10 cellular contexts compared by ENCODE assay signal in the genomic region with DNA sequence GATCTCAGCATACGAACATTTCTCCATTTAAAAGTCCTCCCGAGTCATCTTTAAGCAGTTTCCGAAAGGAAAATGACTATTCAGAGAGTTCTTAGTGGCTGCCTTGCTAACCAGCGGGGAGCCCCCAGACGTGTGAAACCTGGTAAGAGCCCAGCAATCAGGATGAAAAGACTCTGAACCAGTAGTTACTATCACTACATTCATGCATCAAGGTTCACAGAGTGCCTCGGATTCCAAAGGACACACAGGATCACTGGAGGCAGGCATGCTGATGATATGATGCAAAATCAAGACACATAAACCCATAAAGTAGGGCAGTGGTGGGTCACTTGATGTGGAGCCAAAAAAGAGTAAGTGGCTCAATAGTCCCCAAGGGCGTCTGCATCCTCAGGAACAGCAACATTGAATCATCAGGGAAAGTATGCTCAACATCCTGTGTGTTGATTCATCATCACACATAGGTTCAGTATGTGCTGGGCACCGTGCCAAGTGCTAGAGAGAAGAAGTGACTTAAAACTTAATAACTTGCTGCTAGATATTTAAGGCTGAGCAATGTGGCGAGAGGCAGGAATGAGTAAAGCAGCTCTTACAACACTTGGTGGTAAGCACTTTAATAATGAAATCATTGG. TPM values are rescaled to one million over a fixed set of nuclear protein-coding genes. Genes with fewer than 3 reads are reported as not detected.
DNase-seq lines count a peak whose midpoint lies in the region; ATAC-seq and TF ChIP-seq lines count a peak whose summit lies in the region.
"Had no signal": no experiment of that assay in that cellular context is flagged by ENCODE, and none has a peak within 500 bp of the region (broad histone marks: within the 10 kb centered on the region; RNA-seq: fewer than 3 reads in every experiment).

No MANE protein-coding gene starts in this region.

- peaks cover 19% of the 10 kb centered on the region for H3K4me1 Mint-ChIP-seq in activated CD4-positive, alpha-beta T cell treated with anti-CD3 and anti-CD28 coated beads, Interleukin-2, amount 10 ng/mL, durations not matched to agents 24 days and 14 days
- H3K4me1 Mint-ChIP-seq in endothelial cell (ENCODE audit: unreplicated experiment): peaks cover 10% of the 10 kb centered on the region

- H3K36me3 ChIP-seq in lung (ENCODE audit: control insufficient read depth in 2 of 2, insufficient read depth in 2 of 2, low read length in 2 of 2): no peaks in the 10 kb centered on the region

- H3K4me3 Mint-ChIP-seq in activated CD4-positive, alpha-beta T cell treated with anti-CD3 and anti-CD28 coated beads, Interleukin-2, amount 10 ng/mL, durations not matched to agents 24 days and 14 days: peak overlapping the region; percentile 27
- no peak overlapping the region for H3K4me3 Mint-ChIP-seq in endothelial cell (ENCODE audit: unreplicated experiment)

- 23 to 31% methylated on average over 9 of the region's 9 CpGs for WGBS in lung, 2 donors

- H3K36me3 Mint-ChIP-seq in activated CD4-positive, alpha-beta T cell treated with anti-CD3 and anti-CD28 coated beads, Interleukin-2, amount 10 ng/mL, durations not matched to agents 24 days and 14 days (ENCODE audit: low read depth): no peaks in the 10 kb centered on the region
- H3K36me3 Mint-ChIP-seq in endothelial cell (ENCODE audit: low read depth, unreplicated experiment): no peaks in the 10 kb centered on the region

- TF ChIP-seq CTCF in choroid plexus epithelial cell (conservative IDR thresholded peaks at IDR 0.05; ENCODE audit: low read depth, low read length): peak; percentile 26
- no peak for TF ChIP-seq CTCF in lung (IDR thresholded peaks at IDR 0.05; ENCODE audit: control extremely low read depth, extremely low read depth)
- TF ChIP-seq CTCF in endothelial cell (IDR thresholded peaks at IDR 0.05; ENCODE audit: unreplicated experiment): no peak

- no peaks in the 10 kb centered on the region for H3K27me3 ChIP-seq in lung (ENCODE audit: control insufficient read depth, insufficient read depth)

- peaks cover 0 to 5% of the 10 kb centered on the region in 2 donors for H3K4me1 ChIP-seq in lung (ENCODE audit: control insufficient read depth in 2 of 2, insufficient read depth in 2 of 2, low read length in 2 of 2)

- peaks cover 15% of the 10 kb centered on the region for H3K9me3 Mint-ChIP-seq in activated CD4-positive, alpha-beta T cell treated with anti-CD3 and anti-CD28 coated beads, Interleukin-2, amount 10 ng/mL, durations not matched to agents 24 days and 14 days
- no peaks in the 10 kb centered on the region for H3K9me3 Mint-ChIP-seq in endothelial cell (ENCODE audit: unreplicated experiment)

- peak overlapping the region; percentile 45 to 80 for H3K27ac ChIP-seq in lung (ENCODE audit: low read depth in 1 of 2, low read length in 1 of 2)
- H3K27ac ChIP-seq: KMS-11 had no signal

- intact Hi-C loops in activated CD4-positive, alpha-beta T cell treated with anti-CD3 and anti-CD28 coated beads, Interleukin-2, amount 10 ng/mL, durations not matched to agents 24 days and 14 days (cut with micrococcal nuclease): loop anchor here (1.0 to 2.0 kb wide), 4 partner anchors 13 to 407 kb away; no protein-coding TSS in a partner anchor

- peak overlapping the region; percentile 89 for H3K27ac Mint-ChIP-seq in activated CD4-positive, alpha-beta T cell treated with anti-CD3 and anti-CD28 coated beads, Interleukin-2, amount 10 ng/mL, durations not matched to agents 24 days and 14 days
- no peak overlapping the region for H3K27ac Mint-ChIP-seq in endothelial cell (ENCODE audit: unreplicated experiment)

- H3K9me3 ChIP-seq in lung (ENCODE audit: control insufficient read depth in 2 of 2, insufficient read depth in 1 of 2, low read length in 1 of 2): no peaks in the 10 kb centered on the region

- peaks cover 2% of the 10 kb centered on the region for H3K27me3 Mint-ChIP-seq in activated CD4-positive, alpha-beta T cell treated with anti-CD3 and anti-CD28 coated beads, Interleukin-2, amount 10 ng/mL, durations not matched to agents 24 days and 14 days
- no peaks in the 10 kb centered on the region for H3K27me3 Mint-ChIP-seq in endothelial cell (ENCODE audit: unreplicated experiment)

- H3K4me3 ChIP-seq in choroid plexus epithelial cell (ENCODE audit: low read depth, low read length): peak overlapping the region; percentile 47
- no peak overlapping the region for H3K4me3 ChIP-seq in lung

- DNase-seq in GM04503 (ENCODE audit: low read depth) (peak; percentile 100), KG1 (lab: John Stamatoyannopoulos, UW) (peak; percentile 12), choroid plexus epithelial cell (ENCODE audit: low read depth) (peak; percentile 100), lung (ENCODE audit: low spot score) (peak; percentile 95), endothelial cell (ENCODE audit: low spot score) (no peak), HuH-7.5 (ENCODE audit: low spot score) (no peak)
- DNase-seq in activated CD4-positive, alpha-beta T cell treated with anti-CD3 and anti-CD28 coated beads, Interleukin-2, amount 10 ng/mL, durations not matched to agents 24 days and 14 days: peak; percentile 73
- DNase-seq in stimulated activated CD8-positive, alpha-beta memory T cell treated with anti-CD3 and anti-CD28 coated beads, Interleukin-15, amount 100 ng/mL, for 24 hours (ENCODE audit: low read depth): peak; percentile 27

- ATAC-seq in lung (ENCODE audit: insufficient read depth, low FRiP score): peak; percentile 81

RNA-seq across cellular contexts. Expression of gene CCL20, which starts 4.4 kb away (rescaled TPM):
- 3.2 and 4.4 TPM in 2 replicates for total RNA-seq in activated CD4-positive, alpha-beta T cell treated with anti-CD3 and anti-CD28 coated beads, Interleukin-2, amount 10 ng/mL, durations not matched to agents 24 days and 14 days
- total RNA-seq in lung (10 to 100 TPM in 1 of 2 donors, 1 to 10 TPM in 1; 8.0 to 46.8 TPM), endothelial cell (ENCODE audit: unreplicated experiment) (not detected)
- polyA plus RNA-seq in lung: 100 to 1,000 TPM in 1 of 2 donors, 10 to 100 TPM in 1; 48.2 to 712 TPM
- total RNA-seq: urinary bladder had no signal

RNA-seq across cellular contexts. Expression of gene DAW1, which starts 53.4 kb away (rescaled TPM):
- total RNA-seq in activated CD4-positive, alpha-beta T cell treated with anti-CD3 and anti-CD28 coated beads, Interleukin-2, amount 10 ng/mL, durations not matched to agents 24 days and 14 days: not detected in 2 replicates
- total RNA-seq in lung: 10 to 100 TPM in 1 of 2 donors, 1 to 10 TPM in 1; 9.2 to 18.7 TPM
- polyA plus RNA-seq in lung: 10 to 100 TPM in 1 of 2 donors, 1 to 10 TPM in 1; 3.3 to 10.6 TPM
- 1.6 TPM for total RNA-seq in endothelial cell (ENCODE audit: unreplicated experiment)
- polyA plus RNA-seq: urinary bladder had no signal

Comparison
In these comparisons a context has a peak if more than half of its experiments do, and no peak if none do; other contexts are left out.
1. DNase-seq: peak in GM04503 (single experiment), KG1 (single experiment), activated CD4-positive, alpha-beta T cell treated with anti-CD3 and anti-CD28 coated beads, Interleukin-2, amount 10 ng/mL, durations not matched to agents 24 days and 14 days (single experiment), choroid plexus epithelial cell (single experiment), lung (single experiment) and stimulated activated CD8-positive, alpha-beta memory T cell treated with anti-CD3 and anti-CD28 coated beads, Interleukin-15, amount 100 ng/mL, for 24 hours (single experiment); none in endothelial cell (single experiment) and HuH-7.5 (single experiment).